In genomic region chr5:132065351-132065937, GRCh38 we compare ENCODE assay signal across 8 cellular contexts.
DNase-seq lines count a peak whose midpoint lies in the region; ATAC-seq and TF ChIP-seq lines count a peak whose summit lies in the region.

No MANE protein-coding gene starts in this region.

- H3K4me3 Mint-ChIP-seq in stimulated activated memory B cell treated with anti-CD40 and anti-IgM and Interleukin-4, amounts not matched to agents 10 μg/mL and 1 μg/mL and 100 μg/mL, for 72 hours = no peak overlapping the region

- POLR2A ChIA-PET in AG04449 (lab: Yijun Ruan, JAX) = no interaction called here

- CTCF ChIA-PET in AG04449 (lab: Yijun Ruan, JAX) = interaction anchor here (0.6 to 9.3 kb wide), 53 partner anchors 8 to 1927 kb away, joined by 3 to 111 read pairs (median 5); partner anchors contain the start of gene CSF2

- peak overlapping the region; percentile 89 for H3K27ac Mint-ChIP-seq in stimulated activated memory B cell treated with anti-CD40 and anti-IgM and Interleukin-4, amounts not matched to agents 10 μg/mL and 1 μg/mL and 100 μg/mL, for 72 hours

- no peak overlapping the region for H3K4me3 ChIP-seq in AG04449 (ENCODE audit: low read depth, low read length)
- no peak overlapping the region for H3K4me3 ChIP-seq in astrocyte of the spinal cord (ENCODE audit: low read depth, low read length)

- no peaks in the 10 kb centered on the region for H3K27me3 Mint-ChIP-seq in stimulated activated memory B cell treated with anti-CD40 and anti-IgM and Interleukin-4, amounts not matched to agents 10 μg/mL and 1 μg/mL and 100 μg/mL, for 72 hours

- peaks cover 47% of the 10 kb centered on the region for H3K4me1 Mint-ChIP-seq in stimulated activated memory B cell treated with anti-CD40 and anti-IgM and Interleukin-4, amounts not matched to agents 10 μg/mL and 1 μg/mL and 100 μg/mL, for 72 hours

- H3K36me3 Mint-ChIP-seq in stimulated activated memory B cell treated with anti-CD40 and anti-IgM and Interleukin-4, amounts not matched to agents 10 μg/mL and 1 μg/mL and 100 μg/mL, for 72 hours = no peaks in the 10 kb centered on the region

- in situ Hi-C loops in astrocyte of the spinal cord (cut with HindIII; ENCODE audit: low sequenced_read_pairs) = no loop called here

- H3K9me3 Mint-ChIP-seq in stimulated activated memory B cell treated with anti-CD40 and anti-IgM and Interleukin-4, amounts not matched to agents 10 μg/mL and 1 μg/mL and 100 μg/mL, for 72 hours = no peaks in the 10 kb centered on the region

- peak; percentile 74 for ATAC-seq in stimulated activated memory B cell treated with anti-CD40 and anti-IgM and Interleukin-4, amounts not matched to agents 10 μg/mL and 1 μg/mL and 100 μg/mL, for 72 hours

- TF ChIP-seq CTCF in AG04449 (IDR thresholded peaks at IDR 0.05; ENCODE audit: insufficient read depth, low read length, missing control alignments) = peak; percentile 79
- TF ChIP-seq CTCF in GM12872 (IDR thresholded peaks at IDR 0.05; ENCODE audit: insufficient read depth, low read depth, low read length) = peak; percentile 56
- TF ChIP-seq CTCF in astrocyte of the spinal cord (IDR thresholded peaks at IDR 0.05; ENCODE audit: low read depth, low read length) = peak; percentile 78

- DNase-seq in AG04449 (ENCODE audit: low read depth, low spot score) = no peak
- DNase-seq in LoVo (ENCODE audit: low spot score) = peak; percentile 73
- peak; percentile 26 for DNase-seq in SKM-1 (lab: John Stamatoyannopoulos, UW; ENCODE audit: unreplicated experiment)
- peak; percentile 69 for DNase-seq in astrocyte of the spinal cord (ENCODE audit: low read depth, low spot score)
- peak; percentile 25 for DNase-seq in inferior parietal cortex (ENCODE audit: extremely low spot score)
- no peak for DNase-seq in GOT3 (lab: John Stamatoyannopoulos, UW)

Comparison
In these comparisons a context has a peak if more than half of its experiments do, and no peak if none do; other contexts are left out.
1. DNase-seq: peak in LoVo (single experiment), SKM-1 (single experiment), astrocyte of the spinal cord (single experiment) and inferior parietal cortex (single experiment); none in AG04449 (single experiment) and GOT3 (single experiment).
2. Peak in every context shown above with its lines, with median percentiles within 50 percentile points of each other: CTCF ChIP-seq.